Comparison of ENCODE assay signal across 8 cellular contexts in the genomic region with DNA sequence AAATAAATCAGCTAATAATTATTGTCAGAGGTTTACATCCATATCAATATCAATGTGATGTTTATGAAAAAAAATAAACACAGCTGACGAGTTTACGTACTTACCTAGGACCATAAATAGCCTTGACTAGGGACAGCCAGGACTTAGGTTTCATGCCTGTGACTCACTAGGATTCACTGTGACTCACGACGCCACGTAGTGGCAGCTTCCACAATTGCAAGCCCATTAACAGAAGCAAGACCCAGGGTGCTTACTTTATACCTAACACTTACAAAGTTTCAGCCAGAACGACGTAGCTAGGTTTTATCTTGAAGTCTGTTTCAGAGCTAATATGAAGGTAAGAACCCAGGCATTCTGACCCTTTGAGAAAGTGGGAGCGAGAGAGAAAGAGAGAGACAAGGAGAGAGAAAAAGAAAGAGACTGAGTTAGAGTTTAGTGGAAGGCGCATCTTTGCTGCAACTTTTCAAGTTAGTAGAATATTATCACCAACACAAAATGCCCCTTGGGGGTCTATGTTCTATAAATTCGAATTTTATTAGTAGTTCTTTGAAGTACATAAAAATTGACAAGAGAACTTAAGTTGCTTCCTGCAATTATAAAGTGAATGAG.
DNase-seq lines count a peak whose midpoint lies in the region; ATAC-seq and TF ChIP-seq lines count a peak whose summit lies in the region.

No MANE protein-coding gene starts in this region.

- no peak overlapping the region for H3K27ac Mint-ChIP-seq in activated T-helper 2 cell treated with anti-CD3 and anti-CD28 coated beads, Interferon-gamma antibody, Interleukin-2, Interleukin-4, amounts not matched to agents 10 μg/mL and 5 μg/mL and 100 μg/mL, durations not matched to agents 14 hours and 24 hours and 36 hours
- no peak overlapping the region for H3K27ac Mint-ChIP-seq in osteocyte (ENCODE audit: unreplicated experiment)

- no peaks in the 10 kb centered on the region for H3K36me3 ChIP-seq in RWPE2 (ENCODE audit: low read depth)
- no peaks in the 10 kb centered on the region for H3K36me3 ChIP-seq in transverse colon

- H3K4me1 ChIP-seq in RWPE2 (ENCODE audit: insufficient read depth, poor library complexity, severe bottlenecking) (no peaks in the 10 kb centered on the region), foreskin keratinocyte (no peaks in the 10 kb centered on the region), transverse colon (peaks cover 0 to 6% (median 1%) of the 10 kb centered on the region in 4 donors)

- in situ Hi-C loops in G401 (cut with HindIII; ENCODE audit: low sequenced_read_pairs) = no loop called here
- in situ Hi-C loops in transverse colon (cut with MboI; ENCODE audit: low pct_ligation_motif_present in 1 of 4, low pct_unique_long_range_greater_than_20kb in 1 of 4, low sequenced_read_pairs in 3 of 4) = loop anchor here in 2 of 4 donors (10.0 to 25.0 kb wide), 4 partner anchors 180 to 680 kb away; partner anchors contain the start of genes GNA14 (in 1 of the 2) and GNAQ (in 1 of the 2)

- peaks cover 17% of the 10 kb centered on the region for H3K4me1 Mint-ChIP-seq in activated T-helper 2 cell treated with anti-CD3 and anti-CD28 coated beads, Interferon-gamma antibody, Interleukin-2, Interleukin-4, amounts not matched to agents 10 μg/mL and 5 μg/mL and 100 μg/mL, durations not matched to agents 14 hours and 24 hours and 36 hours (ENCODE audit: low read depth)
- peaks cover 21% of the 10 kb centered on the region for H3K4me1 Mint-ChIP-seq in osteocyte (ENCODE audit: unreplicated experiment)

- 17 to 29% methylated on average over 7 to 10 of the region's 10 CpGs for WGBS in transverse colon (ENCODE audit: low coverage in 1 of 2), 2 donors

- ATAC-seq in GM21737 (IDR thresholded peaks at IDR 0.05; ENCODE audit: unreplicated experiment) = peak; percentile 88
- peak; percentile 85 for ATAC-seq in RWPE2 (ENCODE audit: low read depth)
- ATAC-seq in foreskin keratinocyte = peak; percentile 84

- H3K4me3 ChIP-seq in RWPE2 (ENCODE audit: severe bottlenecking) = no peak overlapping the region
- H3K4me3 ChIP-seq in transverse colon = no peak overlapping the region

- H3K27me3 Mint-ChIP-seq in activated T-helper 2 cell treated with anti-CD3 and anti-CD28 coated beads, Interferon-gamma antibody, Interleukin-2, Interleukin-4, amounts not matched to agents 10 μg/mL and 5 μg/mL and 100 μg/mL, durations not matched to agents 14 hours and 24 hours and 36 hours (ENCODE audit: low read depth) = no peaks in the 10 kb centered on the region
- no peaks in the 10 kb centered on the region for H3K27me3 Mint-ChIP-seq in osteocyte (ENCODE audit: unreplicated experiment)

- no peak for TF ChIP-seq EP300 in transverse colon (IDR thresholded peaks at IDR 0.05; ENCODE audit: low read depth)

- intact Hi-C loops in activated T-helper 2 cell treated with anti-CD3 and anti-CD28 coated beads, Interferon-gamma antibody, Interleukin-2, Interleukin-4, amounts not matched to agents 10 μg/mL and 5 μg/mL and 100 μg/mL, durations not matched to agents 14 hours and 24 hours and 36 hours (cut with micrococcal nuclease) = loop anchor here (5.0 to 10.0 kb wide), 5 partner anchors 188 to 665 kb away; partner anchors contain the start of genes GNA14 and VPS13A
- intact Hi-C loops in transverse colon (cut with DNase I; ENCODE audit: low total_unique reads) = loop anchor here (5.0 kb wide), 1 partner anchor 295 kb away; no protein-coding TSS in a partner anchor

- H3K27ac ChIP-seq in RWPE2 (ENCODE audit: poor library complexity, severe bottlenecking) = no peak overlapping the region
- H3K27ac ChIP-seq in foreskin keratinocyte = no peak overlapping the region
- no peak overlapping the region for H3K27ac ChIP-seq in transverse colon

- H3K9me3 Mint-ChIP-seq in activated T-helper 2 cell treated with anti-CD3 and anti-CD28 coated beads, Interferon-gamma antibody, Interleukin-2, Interleukin-4, amounts not matched to agents 10 μg/mL and 5 μg/mL and 100 μg/mL, durations not matched to agents 14 hours and 24 hours and 36 hours = no peaks in the 10 kb centered on the region
- peaks cover 10% of the 10 kb centered on the region for H3K9me3 Mint-ChIP-seq in osteocyte (ENCODE audit: unreplicated experiment)

- no peaks in the 10 kb centered on the region for H3K9me3 ChIP-seq in RWPE2 (ENCODE audit: severe bottlenecking)
- no peaks in the 10 kb centered on the region for H3K9me3 ChIP-seq in transverse colon

- DNase-seq in G401 (ENCODE audit: low spot score) = peak; percentile 71
- peak; percentile 61 for DNase-seq in KG1 (lab: John Stamatoyannopoulos, UW)
- no peak for DNase-seq in RWPE2 (ENCODE audit: low spot score)
- DNase-seq in activated T-helper 2 cell treated with anti-CD3 and anti-CD28 coated beads, Interferon-gamma antibody, Interleukin-2, Interleukin-4, amounts not matched to agents 10 μg/mL and 5 μg/mL and 100 μg/mL, durations not matched to agents 14 hours and 24 hours and 36 hours (ENCODE audit: low spot score) = peak; percentile 73
- DNase-seq in foreskin keratinocyte = peak; percentile 42 to 72
- DNase-seq in osteocyte (ENCODE audit: extremely low spot score, unreplicated experiment) = peak; percentile 93
- DNase-seq in transverse colon = peak; percentile 92

- no peak overlapping the region for H3K4me3 Mint-ChIP-seq in activated T-helper 2 cell treated with anti-CD3 and anti-CD28 coated beads, Interferon-gamma antibody, Interleukin-2, Interleukin-4, amounts not matched to agents 10 μg/mL and 5 μg/mL and 100 μg/mL, durations not matched to agents 14 hours and 24 hours and 36 hours (ENCODE audit: low read depth)
- H3K4me3 Mint-ChIP-seq in osteocyte (ENCODE audit: unreplicated experiment) = no peak overlapping the region

- TF ChIP-seq POLR2A in transverse colon (IDR thresholded peaks at IDR 0.05) = no peak

- H3K27me3 ChIP-seq in RWPE2 (ENCODE audit: insufficient read depth, poor library complexity, severe bottlenecking) = no peaks in the 10 kb centered on the region
- no peaks in the 10 kb centered on the region for H3K27me3 ChIP-seq in foreskin keratinocyte
- H3K27me3 ChIP-seq in transverse colon = no peaks in the 10 kb centered on the region

- TF ChIP-seq CTCF in RWPE2 (IDR thresholded peaks at IDR 0.05; ENCODE audit: poor library complexity, severe bottlenecking) = peak; percentile 82
- peak; percentile 84 for TF ChIP-seq CTCF in foreskin keratinocyte (conservative IDR thresholded peaks at IDR 0.05)
- TF ChIP-seq CTCF in osteocyte (IDR thresholded peaks at IDR 0.05) = peak; percentile 87
- TF ChIP-seq CTCF in transverse colon (IDR thresholded peaks at IDR 0.05) = peak; percentile 88 to 96 (median 92)

- no peaks in the 10 kb centered on the region for H3K36me3 Mint-ChIP-seq in activated T-helper 2 cell treated with anti-CD3 and anti-CD28 coated beads, Interferon-gamma antibody, Interleukin-2, Interleukin-4, amounts not matched to agents 10 μg/mL and 5 μg/mL and 100 μg/mL, durations not matched to agents 14 hours and 24 hours and 36 hours (ENCODE audit: low read depth)
- H3K36me3 Mint-ChIP-seq in osteocyte (ENCODE audit: unreplicated experiment) = no peaks in the 10 kb centered on the region
